Comparison of ENCODE assay signal across 12 cellular contexts in the genomic region with DNA sequence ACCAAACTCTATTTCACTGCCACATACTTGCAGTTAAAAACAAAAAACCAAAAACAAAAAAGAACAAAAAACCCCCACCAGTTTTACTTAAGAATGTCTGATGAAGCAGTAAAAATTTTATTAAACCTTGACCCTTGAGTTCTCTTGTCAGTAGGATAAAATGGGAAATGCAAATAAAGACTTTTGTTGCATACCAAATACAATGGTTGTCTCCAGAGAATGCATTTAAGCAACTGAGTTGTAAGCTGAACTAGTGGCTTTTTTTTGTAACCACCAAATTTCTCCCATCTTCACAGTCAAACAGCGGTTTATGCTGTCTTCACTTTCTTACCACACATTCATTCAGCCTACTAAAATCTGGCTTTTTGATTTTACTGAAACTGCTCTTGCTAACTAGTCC. TPM values are rescaled to one million over a fixed set of nuclear protein-coding genes. Genes with fewer than 3 reads are reported as not detected.
DNase-seq lines count a peak whose midpoint lies in the region; ATAC-seq, FAIRE-seq and TF ChIP-seq lines count a peak whose summit lies in the region.
"Had no signal": no experiment of that assay in that cellular context is flagged by ENCODE, and none has a peak within 500 bp of the region (broad histone marks: within the 10 kb centered on the region; RNA-seq: fewer than 3 reads in every experiment).

No MANE protein-coding gene starts in this region.

- no peak overlapping the region for H3K27ac ChIP-seq in BLaER1 treated with 17β-estradiol and CSF1 and Interleukin-3, amounts not matched to agents 10 nM and 100 nM
- H3K27ac ChIP-seq in GM23338 (ENCODE audit: low read depth) (peak overlapping the region; percentile 35; the same call in 1 of the 2 replicates), ovary (peak overlapping the region in 1 of 2 donors; percentile 11), small intestine (ENCODE audit: low read depth in 1 of 2, low read length in 1 of 2) (no peak overlapping the region)

- H3K9ac ChIP-seq in BLaER1 treated with 17β-estradiol and CSF1 and Interleukin-3, amounts not matched to agents 10 nM and 100 nM, result no peak overlapping the region

- peaks cover 77% of the 10 kb centered on the region for H3K79me2 ChIP-seq in GM23338 (replicated peaks; ENCODE audit: insufficient read depth)

- H3K4me3 ChIP-seq in BLaER1 treated with 17β-estradiol and CSF1 and Interleukin-3, amounts not matched to agents 10 nM and 100 nM, result no peak overlapping the region
- H3K4me3 ChIP-seq in GM23338, result peak overlapping the region; percentile 72; the same call in 1 of the 2 replicates
- no peak overlapping the region for H3K4me3 ChIP-seq in ovary
- no peak overlapping the region for H3K4me3 ChIP-seq in small intestine (ENCODE audit: low read depth in 1 of 2, low read length in 2 of 2)

- peak overlapping the region; percentile 36; the same call in 2 of the 3 replicates for H3K4me3 Mint-ChIP-seq in GM23338
- H3K4me3 Mint-ChIP-seq in activated naive CD8-positive, alpha-beta T cell, result peak overlapping the region; percentile 24
- H3K4me3 Mint-ChIP-seq in naive thymus-derived CD8-positive, alpha-beta T cell, result peak overlapping the region; percentile 6 to 89 (median 56)
- H3K4me3 Mint-ChIP-seq: CD14-positive monocyte had no signal

- H3K9me3 ChIP-seq in BLaER1 treated with 17β-estradiol and CSF1 and Interleukin-3, amounts not matched to agents 10 nM and 100 nM (replicated peaks in 1 of 11), result peaks cover 0 to 10% (median 0%) of the 10 kb centered on the region in 11 experiments; a peak in 4 of 22 replicates
- no peaks in the 10 kb centered on the region for H3K9me3 ChIP-seq in ovary
- H3K9me3 ChIP-seq in small intestine (ENCODE audit: control insufficient read depth, low read depth), result no peaks in the 10 kb centered on the region

- WGBS in ovary, 3 donors, result 10 to 27% (median 14%) methylated on average over 1 of the region's 1 CpG
- WGBS in small intestine, 3 donors, result 70 to 94% (median 74%) methylated on average over 1 of the region's 1 CpG

- H3K27ac Mint-ChIP-seq in GM23338, result no peak overlapping the region; the same call in 1 of the 2 replicates
- peak overlapping the region; percentile 17 for H3K27ac Mint-ChIP-seq in activated naive CD8-positive, alpha-beta T cell
- peak overlapping the region; percentile 13 to 94 (median 43) for H3K27ac Mint-ChIP-seq in naive thymus-derived CD8-positive, alpha-beta T cell
- H3K27ac Mint-ChIP-seq: CD14-positive monocyte had no signal

- H3K9me2 ChIP-seq in GM23338 (ENCODE audit: insufficient read depth), result no peaks in the 10 kb centered on the region

- TF ChIP-seq EP300 in ovary (IDR thresholded peaks at IDR 0.05), result no peak

- no peak for ATAC-seq in GM23338
- ATAC-seq in naive thymus-derived CD8-positive, alpha-beta T cell, result no peak

- peak overlapping the region; percentile 72 to 97 (median 92); a peak in 21 of 22 replicates for H3K4me2 ChIP-seq in BLaER1 treated with 17β-estradiol and CSF1 and Interleukin-3, amounts not matched to agents 10 nM and 100 nM
- peak overlapping the region; percentile 83 for H3K4me2 ChIP-seq in GM23338

- no peaks in the 10 kb centered on the region for H3K9me3 Mint-ChIP-seq in GM23338
- no peaks in the 10 kb centered on the region for H3K9me3 Mint-ChIP-seq in activated naive CD8-positive, alpha-beta T cell (ENCODE audit: low read depth)
- H3K9me3 Mint-ChIP-seq in naive thymus-derived CD8-positive, alpha-beta T cell, result no peaks in the 10 kb centered on the region
- H3K9me3 Mint-ChIP-seq: CD14-positive monocyte had no signal

- H3F3A ChIP-seq in GM23338 (replicated peaks; ENCODE audit: low read depth), result 0 out of 2 replicates have a peak, but pooled peaks cover 10% of the 10 kb centered on the region

- peaks cover 4 to 38% (median 23%) of the 10 kb centered on the region in 11 experiments; a peak in 17 of 22 replicates for H3K36me3 ChIP-seq in BLaER1 treated with 17β-estradiol and CSF1 and Interleukin-3, amounts not matched to agents 10 nM and 100 nM
- H3K36me3 ChIP-seq in GM23338 (ENCODE audit: insufficient read depth) (no peaks in the 10 kb centered on the region), ovary (no peaks in the 10 kb centered on the region), small intestine (ENCODE audit: control insufficient read depth in 2 of 2, insufficient read depth in 2 of 2, low read length in 2 of 2) (no peaks in the 10 kb centered on the region)

- peaks cover 25 to 80% (median 58%) of the 10 kb centered on the region in 10 experiments for H3K4me1 ChIP-seq in BLaER1 treated with 17β-estradiol and CSF1 and Interleukin-3, amounts not matched to agents 10 nM and 100 nM
- peaks cover 29% of the 10 kb centered on the region for H3K4me1 ChIP-seq in GM23338 (ENCODE audit: insufficient read depth)
- H3K4me1 ChIP-seq in ovary (ENCODE audit: insufficient read depth), result peaks cover 9% of the 10 kb centered on the region
- peaks cover 0 to 3% of the 10 kb centered on the region in 2 donors for H3K4me1 ChIP-seq in small intestine (ENCODE audit: control insufficient read depth in 2 of 2, insufficient read depth in 1 of 2, low read depth in 1 of 2, low read length in 1 of 2)

- intact Hi-C loops in ovary (cut with DNase I), result loop anchor here in 1 of 4 donors (5.0 kb wide), 1 partner anchor 42 kb away; no protein-coding TSS in a partner anchor

- FAIRE-seq in small intestine (lab: Jason Lieb, UNC), result no peak

- no peak for TF ChIP-seq POLR2A in ovary (IDR thresholded peaks at IDR 0.05)

- H3K4me1 Mint-ChIP-seq in GM23338, result peaks cover 38% of the 10 kb centered on the region
- H3K4me1 Mint-ChIP-seq in activated naive CD8-positive, alpha-beta T cell (ENCODE audit: low read depth), result peaks cover 71% of the 10 kb centered on the region
- peaks cover 36 to 71% (median 69%) of the 10 kb centered on the region in 4 donors for H3K4me1 Mint-ChIP-seq in naive thymus-derived CD8-positive, alpha-beta T cell

- TF ChIP-seq CTCF in GM23338 (conservative IDR thresholded peaks at IDR 0.05; ENCODE audit: low read depth in 2 of 2), result no peak
- TF ChIP-seq CTCF in ovary (IDR thresholded peaks at IDR 0.05), result no peak

- no peak overlapping the region for H2AFZ ChIP-seq in GM23338

- no peaks in the 10 kb centered on the region; the same call in 2 of the 3 replicates for H3K36me3 Mint-ChIP-seq in GM23338 (ENCODE audit: low read depth)
- no peaks in the 10 kb centered on the region for H3K36me3 Mint-ChIP-seq in activated naive CD8-positive, alpha-beta T cell
- peaks cover 0 to 22% (median 0%) of the 10 kb centered on the region in 3 donors for H3K36me3 Mint-ChIP-seq in naive thymus-derived CD8-positive, alpha-beta T cell

- no peaks in the 10 kb centered on the region for H3K27me3 ChIP-seq in BLaER1 treated with 17β-estradiol and CSF1 and Interleukin-3, amounts not matched to agents 10 nM and 100 nM
- H3K27me3 ChIP-seq in GM23338 (ENCODE audit: insufficient read depth) (0 out of 2 replicates have a peak, but pooled peaks cover 4% of the 10 kb centered on the region), ovary (no peaks in the 10 kb centered on the region), small intestine (ENCODE audit: control insufficient read depth in 2 of 2, insufficient read depth in 2 of 2, low read length in 2 of 2) (no peaks in the 10 kb centered on the region)

- POLR2A ChIA-PET in naive thymus-derived CD8-positive, alpha-beta T cell (lab: Charles Lee), result interaction anchor here (0.6 to 8.5 kb wide), 3 partner anchors 37 to 80 kb away, joined by 3 to 149 read pairs (median 3); no protein-coding TSS in a partner anchor

- peaks cover 26 to 69% (median 55%) of the 10 kb centered on the region in 11 experiments; a peak in 20 of 22 replicates for H4K20me1 ChIP-seq in BLaER1 treated with 17β-estradiol and CSF1 and Interleukin-3, amounts not matched to agents 10 nM and 100 nM
- H4K20me1 ChIP-seq in GM23338 (replicated peaks; ENCODE audit: insufficient read depth), result peaks cover under 1% of the 10 kb centered on the region; the same call in 1 of the 2 replicates

- DNase-seq in GM23338 (ENCODE audit: low spot score) (no peak), ovary (no peak), NCI-H1694 (lab: John Stamatoyannopoulos, UW) (no peak), small intestine (no peak), SK-N-DZ (ENCODE audit: low spot score) (no peak)
- peak in 2 of 10 donors; percentile 44 to 49 for DNase-seq in naive thymus-derived CD8-positive, alpha-beta T cell
- DNase-seq: amniotic stem cell, kidney glomerular epithelial cell, NCI-H146 had no signal

- peaks cover 3% of the 10 kb centered on the region for H3K27me3 Mint-ChIP-seq in GM23338 (ENCODE audit: insufficient read depth, low read depth, poor library complexity)
- no peaks in the 10 kb centered on the region for H3K27me3 Mint-ChIP-seq in activated naive CD8-positive, alpha-beta T cell
- no peaks in the 10 kb centered on the region for H3K27me3 Mint-ChIP-seq in naive thymus-derived CD8-positive, alpha-beta T cell

TF ChIP-seq in GM23338, 12 proteins besides CTCF, POLR2A, EP300 and RAD21:
- TF ChIP-seq POLR2AphosphoS5 (IDR thresholded peaks at IDR 0.05; ENCODE audit: low read depth) (no peak), JUNB (IDR thresholded peaks at IDR 0.05; ENCODE audit: unreplicated experiment) (no peak)

RNA-seq across cellular contexts. Expression of a gene that starts 3.1 kb away (rescaled TPM):
- total RNA-seq in GM23338 (2014; rRNA removed; shearing (Covaris generic)), result 52.7 and 78.1 TPM in 2 replicates
- polyA plus RNA-seq in GM23338 (2016; fragmentation: Nextera tagmentation; extraction: Ambion mirVana), result 39.0 and 39.3 TPM in 2 replicates
- 10 to 100 TPM; 56.8 to 58.4 TPM for total RNA-seq in naive thymus-derived CD8-positive, alpha-beta T cell
- 10 to 100 TPM; 67.5 to 78.4 (median 68.8) TPM for polyA plus RNA-seq in naive thymus-derived CD8-positive, alpha-beta T cell
- total RNA-seq in ovary, result 100 to 1,000 TPM in 1 of 7 donors, 10 to 100 TPM in 6; 71.5 to 107 (median 83.5) TPM
- 100 to 1,000 TPM in 1 of 2 donors, 10 to 100 TPM in 1; 73.8 to 127 TPM for polyA plus RNA-seq in ovary
- polyA plus RNA-seq in small intestine, result 10 to 100 TPM; 21.0 to 94.2 (median 35.9) TPM
- 14.6 and 15.3 TPM in 2 replicates for polyA plus RNA-seq in SK-N-DZ (2014; cell fraction: cytosol; rRNA removed)
- 11.6 and 12.3 TPM in 2 replicates for polyA plus RNA-seq in SK-N-DZ (2014; cell fraction: nucleus; rRNA removed)
